ENCODE assay signal across 1 cellular context in the genomic region with DNA sequence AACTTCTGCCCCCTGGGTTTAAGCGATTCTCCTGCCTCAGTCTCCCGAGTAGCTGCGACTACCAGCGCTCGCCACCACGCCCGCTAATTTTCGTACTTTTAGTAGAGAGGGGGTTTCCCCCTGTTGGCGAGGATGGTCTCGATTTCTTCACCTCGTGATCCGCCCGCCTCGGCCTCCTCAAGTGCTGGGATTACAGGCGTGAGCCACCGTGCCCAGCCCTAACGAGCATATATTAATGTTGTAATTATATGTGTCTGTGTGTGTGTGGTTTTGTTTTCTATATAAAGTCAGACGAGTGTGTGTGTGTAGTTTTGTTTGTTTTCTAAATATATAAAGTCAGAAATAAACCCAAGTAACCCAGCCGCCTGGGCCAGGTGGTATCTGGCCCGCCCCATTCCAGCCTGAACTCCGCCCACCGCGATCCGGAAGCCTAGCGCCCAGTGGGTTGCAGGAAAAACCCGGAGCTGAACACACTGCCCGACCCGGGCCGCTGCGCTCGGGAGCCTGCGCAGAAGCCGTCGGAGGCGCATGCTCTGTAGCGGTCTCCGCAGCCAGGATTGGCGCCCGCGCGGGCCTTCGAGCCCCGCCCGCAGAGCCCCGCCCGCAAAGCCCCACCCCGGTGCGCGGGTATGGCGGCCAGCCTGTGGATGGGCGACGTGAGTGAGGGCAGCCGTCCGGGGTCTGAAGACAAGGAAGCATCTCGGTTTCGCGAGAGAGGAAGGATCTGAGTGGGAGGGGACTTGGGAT.
TF ChIP-seq lines count a peak whose summit lies in the region.

Gene TRNAU1AP (plus strand): TSS at position 604 of the 747 bp plus-strand sequence. CDS start 26 bp downstream, at position 630.

TF ChIP-seq in K562, 482 proteins besides CTCF, POLR2A, EP300 and RAD21 (continued from another document and continues in another):
- TF ChIP-seq, protein P1, sequence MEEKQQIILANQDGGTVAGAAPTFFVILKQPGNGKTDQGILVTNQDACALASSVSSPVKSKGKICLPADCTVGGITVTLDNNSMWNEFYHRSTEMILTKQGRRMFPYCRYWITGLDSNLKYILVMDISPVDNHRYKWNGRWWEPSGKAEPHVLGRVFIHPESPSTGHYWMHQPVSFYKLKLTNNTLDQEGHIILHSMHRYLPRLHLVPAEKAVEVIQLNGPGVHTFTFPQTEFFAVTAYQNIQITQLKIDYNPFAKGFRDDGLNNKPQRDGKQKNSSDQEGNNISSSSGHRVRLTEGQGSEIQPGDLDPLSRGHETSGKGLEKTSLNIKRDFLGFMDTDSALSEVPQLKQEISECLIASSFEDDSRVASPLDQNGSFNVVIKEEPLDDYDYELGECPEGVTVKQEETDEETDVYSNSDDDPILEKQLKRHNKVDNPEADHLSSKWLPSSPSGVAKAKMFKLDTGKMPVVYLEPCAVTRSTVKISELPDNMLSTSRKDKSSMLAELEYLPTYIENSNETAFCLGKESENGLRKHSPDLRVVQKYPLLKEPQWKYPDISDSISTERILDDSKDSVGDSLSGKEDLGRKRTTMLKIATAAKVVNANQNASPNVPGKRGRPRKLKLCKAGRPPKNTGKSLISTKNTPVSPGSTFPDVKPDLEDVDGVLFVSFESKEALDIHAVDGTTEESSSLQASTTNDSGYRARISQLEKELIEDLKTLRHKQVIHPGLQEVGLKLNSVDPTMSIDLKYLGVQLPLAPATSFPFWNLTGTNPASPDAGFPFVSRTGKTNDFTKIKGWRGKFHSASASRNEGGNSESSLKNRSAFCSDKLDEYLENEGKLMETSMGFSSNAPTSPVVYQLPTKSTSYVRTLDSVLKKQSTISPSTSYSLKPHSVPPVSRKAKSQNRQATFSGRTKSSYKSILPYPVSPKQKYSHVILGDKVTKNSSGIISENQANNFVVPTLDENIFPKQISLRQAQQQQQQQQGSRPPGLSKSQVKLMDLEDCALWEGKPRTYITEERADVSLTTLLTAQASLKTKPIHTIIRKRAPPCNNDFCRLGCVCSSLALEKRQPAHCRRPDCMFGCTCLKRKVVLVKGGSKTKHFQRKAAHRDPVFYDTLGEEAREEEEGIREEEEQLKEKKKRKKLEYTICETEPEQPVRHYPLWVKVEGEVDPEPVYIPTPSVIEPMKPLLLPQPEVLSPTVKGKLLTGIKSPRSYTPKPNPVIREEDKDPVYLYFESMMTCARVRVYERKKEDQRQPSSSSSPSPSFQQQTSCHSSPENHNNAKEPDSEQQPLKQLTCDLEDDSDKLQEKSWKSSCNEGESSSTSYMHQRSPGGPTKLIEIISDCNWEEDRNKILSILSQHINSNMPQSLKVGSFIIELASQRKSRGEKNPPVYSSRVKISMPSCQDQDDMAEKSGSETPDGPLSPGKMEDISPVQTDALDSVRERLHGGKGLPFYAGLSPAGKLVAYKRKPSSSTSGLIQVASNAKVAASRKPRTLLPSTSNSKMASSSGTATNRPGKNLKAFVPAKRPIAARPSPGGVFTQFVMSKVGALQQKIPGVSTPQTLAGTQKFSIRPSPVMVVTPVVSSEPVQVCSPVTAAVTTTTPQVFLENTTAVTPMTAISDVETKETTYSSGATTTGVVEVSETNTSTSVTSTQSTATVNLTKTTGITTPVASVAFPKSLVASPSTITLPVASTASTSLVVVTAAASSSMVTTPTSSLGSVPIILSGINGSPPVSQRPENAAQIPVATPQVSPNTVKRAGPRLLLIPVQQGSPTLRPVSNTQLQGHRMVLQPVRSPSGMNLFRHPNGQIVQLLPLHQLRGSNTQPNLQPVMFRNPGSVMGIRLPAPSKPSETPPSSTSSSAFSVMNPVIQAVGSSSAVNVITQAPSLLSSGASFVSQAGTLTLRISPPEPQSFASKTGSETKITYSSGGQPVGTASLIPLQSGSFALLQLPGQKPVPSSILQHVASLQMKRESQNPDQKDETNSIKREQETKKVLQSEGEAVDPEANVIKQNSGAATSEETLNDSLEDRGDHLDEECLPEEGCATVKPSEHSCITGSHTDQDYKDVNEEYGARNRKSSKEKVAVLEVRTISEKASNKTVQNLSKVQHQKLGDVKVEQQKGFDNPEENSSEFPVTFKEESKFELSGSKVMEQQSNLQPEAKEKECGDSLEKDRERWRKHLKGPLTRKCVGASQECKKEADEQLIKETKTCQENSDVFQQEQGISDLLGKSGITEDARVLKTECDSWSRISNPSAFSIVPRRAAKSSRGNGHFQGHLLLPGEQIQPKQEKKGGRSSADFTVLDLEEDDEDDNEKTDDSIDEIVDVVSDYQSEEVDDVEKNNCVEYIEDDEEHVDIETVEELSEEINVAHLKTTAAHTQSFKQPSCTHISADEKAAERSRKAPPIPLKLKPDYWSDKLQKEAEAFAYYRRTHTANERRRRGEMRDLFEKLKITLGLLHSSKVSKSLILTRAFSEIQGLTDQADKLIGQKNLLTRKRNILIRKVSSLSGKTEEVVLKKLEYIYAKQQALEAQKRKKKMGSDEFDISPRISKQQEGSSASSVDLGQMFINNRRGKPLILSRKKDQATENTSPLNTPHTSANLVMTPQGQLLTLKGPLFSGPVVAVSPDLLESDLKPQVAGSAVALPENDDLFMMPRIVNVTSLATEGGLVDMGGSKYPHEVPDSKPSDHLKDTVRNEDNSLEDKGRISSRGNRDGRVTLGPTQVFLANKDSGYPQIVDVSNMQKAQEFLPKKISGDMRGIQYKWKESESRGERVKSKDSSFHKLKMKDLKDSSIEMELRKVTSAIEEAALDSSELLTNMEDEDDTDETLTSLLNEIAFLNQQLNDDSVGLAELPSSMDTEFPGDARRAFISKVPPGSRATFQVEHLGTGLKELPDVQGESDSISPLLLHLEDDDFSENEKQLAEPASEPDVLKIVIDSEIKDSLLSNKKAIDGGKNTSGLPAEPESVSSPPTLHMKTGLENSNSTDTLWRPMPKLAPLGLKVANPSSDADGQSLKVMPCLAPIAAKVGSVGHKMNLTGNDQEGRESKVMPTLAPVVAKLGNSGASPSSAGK (IDR thresholded peaks at IDR 0.05): peak; percentile 97
- TF ChIP-seq NR2C2 (CRISPR knock-in tag; IDR thresholded peaks at IDR 0.05): no peak; the same call in 1 of the 2 replicates
- peak; percentile 65 for TF ChIP-seq NR2C2 (tag; IDR thresholded peaks at IDR 0.05)
- TF ChIP-seq ZNF165 (CRISPR knock-in tag; IDR thresholded peaks at IDR 0.05; ENCODE audit: borderline replicate concordance): no peak
- TF ChIP-seq RFX1 (IDR thresholded peaks at IDR 0.05): no peak
- TF ChIP-seq PATZ1 (CRISPR knock-in tag; IDR thresholded peaks at IDR 0.05; ENCODE audit: borderline replicate concordance): no peak
- TF ChIP-seq ESRRB (CRISPR knock-in tag; IDR thresholded peaks at IDR 0.05; ENCODE audit: borderline replicate concordance): peak; percentile 52; the same call in 1 of the 2 replicates
- no peak for TF ChIP-seq TGIF2 (CRISPR knock-in tag; IDR thresholded peaks at IDR 0.05)
- peak; percentile 88 for TF ChIP-seq ELF2 (CRISPR knock-in tag; IDR thresholded peaks at IDR 0.05)
- peak; percentile 41 for TF ChIP-seq KLF1 (tag; IDR thresholded peaks at IDR 0.05)
- TF ChIP-seq PCBP1 (IDR thresholded peaks at IDR 0.05; ENCODE audit: low read depth, low read length, poor library complexity, severe bottlenecking): peak; percentile 87
- no peak for TF ChIP-seq PHB2 (IDR thresholded peaks at IDR 0.05; ENCODE audit: low read depth)
- TF ChIP-seq ZNF780A (CRISPR knock-in tag; IDR thresholded peaks at IDR 0.05): no peak
- TF ChIP-seq, protein P2, sequence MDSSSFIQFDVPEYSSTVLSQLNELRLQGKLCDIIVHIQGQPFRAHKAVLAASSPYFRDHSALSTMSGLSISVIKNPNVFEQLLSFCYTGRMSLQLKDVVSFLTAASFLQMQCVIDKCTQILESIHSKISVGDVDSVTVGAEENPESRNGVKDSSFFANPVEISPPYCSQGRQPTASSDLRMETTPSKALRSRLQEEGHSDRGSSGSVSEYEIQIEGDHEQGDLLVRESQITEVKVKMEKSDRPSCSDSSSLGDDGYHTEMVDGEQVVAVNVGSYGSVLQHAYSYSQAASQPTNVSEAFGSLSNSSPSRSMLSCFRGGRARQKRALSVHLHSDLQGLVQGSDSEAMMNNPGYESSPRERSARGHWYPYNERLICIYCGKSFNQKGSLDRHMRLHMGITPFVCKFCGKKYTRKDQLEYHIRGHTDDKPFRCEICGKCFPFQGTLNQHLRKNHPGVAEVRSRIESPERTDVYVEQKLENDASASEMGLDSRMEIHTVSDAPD (CRISPR knock-in tag; IDR thresholded peaks at IDR 0.05): no peak
- TF ChIP-seq ZNF77 (CRISPR knock-in tag; IDR thresholded peaks at IDR 0.05): no peak
- TF ChIP-seq BHLHE40 (IDR thresholded peaks at IDR 0.05; ENCODE audit: low read length): no peak
- no peak for TF ChIP-seq KAT8 (IDR thresholded peaks at IDR 0.05; ENCODE audit: low read depth)
- peak; percentile 93 for TF ChIP-seq GATAD2A (IDR thresholded peaks at IDR 0.05)
- TF ChIP-seq ZNF217 (CRISPR knock-in tag; IDR thresholded peaks at IDR 0.05): no peak
- 0 out of 2 replicates have a peak, but pooled peaks have one; percentile 25 for TF ChIP-seq SREBF1 (IDR thresholded peaks at IDR 0.05; ENCODE audit: borderline replicate concordance, low read depth, low read length)
- peak; percentile 55 for TF ChIP-seq ATF1 (CRISPR knock-in tag; IDR thresholded peaks at IDR 0.05)
- peak; percentile 63 for TF ChIP-seq ATF1 (tag; IDR thresholded peaks at IDR 0.05)
- 0 out of 2 replicates have a peak, but pooled peaks have one; percentile 38 for TF ChIP-seq ZNF41 (CRISPR knock-in tag; conservative IDR thresholded peaks at IDR 0.05)
- no peak for TF ChIP-seq BRF1 (IDR thresholded peaks at IDR 0.05; ENCODE audit: borderline replicate concordance, extremely low read depth, insufficient read length)
- peak; percentile 90 for TF ChIP-seq HNRNPLL (IDR thresholded peaks at IDR 0.05; ENCODE audit: low read depth, low read length, poor library complexity, severe bottlenecking)
- peak; percentile 44; the same call in 1 of the 2 replicates for TF ChIP-seq KLF13 (tag; IDR thresholded peaks at IDR 0.05; ENCODE audit: borderline replicate concordance, low read depth)
- TF ChIP-seq, protein P3, sequence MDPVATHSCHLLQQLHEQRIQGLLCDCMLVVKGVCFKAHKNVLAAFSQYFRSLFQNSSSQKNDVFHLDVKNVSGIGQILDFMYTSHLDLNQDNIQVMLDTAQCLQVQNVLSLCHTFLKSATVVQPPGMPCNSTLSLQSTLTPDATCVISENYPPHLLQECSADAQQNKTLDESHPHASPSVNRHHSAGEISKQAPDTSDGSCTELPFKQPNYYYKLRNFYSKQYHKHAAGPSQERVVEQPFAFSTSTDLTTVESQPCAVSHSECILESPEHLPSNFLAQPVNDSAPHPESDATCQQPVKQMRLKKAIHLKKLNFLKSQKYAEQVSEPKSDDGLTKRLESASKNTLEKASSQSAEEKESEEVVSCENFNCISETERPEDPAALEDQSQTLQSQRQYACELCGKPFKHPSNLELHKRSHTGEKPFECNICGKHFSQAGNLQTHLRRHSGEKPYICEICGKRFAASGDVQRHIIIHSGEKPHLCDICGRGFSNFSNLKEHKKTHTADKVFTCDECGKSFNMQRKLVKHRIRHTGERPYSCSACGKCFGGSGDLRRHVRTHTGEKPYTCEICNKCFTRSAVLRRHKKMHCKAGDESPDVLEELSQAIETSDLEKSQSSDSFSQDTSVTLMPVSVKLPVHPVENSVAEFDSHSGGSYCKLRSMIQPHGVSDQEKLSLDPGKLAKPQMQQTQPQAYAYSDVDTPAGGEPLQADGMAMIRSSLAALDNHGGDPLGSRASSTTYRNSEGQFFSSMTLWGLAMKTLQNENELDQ (CRISPR knock-in tag; IDR thresholded peaks at IDR 0.05; ENCODE audit: borderline replicate concordance): peak; percentile 34; the same call in 1 of the 2 replicates
- TF ChIP-seq, protein P4, sequence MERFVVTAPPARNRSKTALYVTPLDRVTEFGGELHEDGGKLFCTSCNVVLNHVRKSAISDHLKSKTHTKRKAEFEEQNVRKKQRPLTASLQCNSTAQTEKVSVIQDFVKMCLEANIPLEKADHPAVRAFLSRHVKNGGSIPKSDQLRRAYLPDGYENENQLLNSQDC (CRISPR knock-in tag; IDR thresholded peaks at IDR 0.05): no peak
- no peak for TF ChIP-seq FOXK1 (CRISPR knock-in tag; IDR thresholded peaks at IDR 0.05; ENCODE audit: borderline replicate concordance)
- no peak for TF ChIP-seq ZSCAN32 (CRISPR knock-in tag; IDR thresholded peaks at IDR 0.05)
- no peak for TF ChIP-seq BRD4 (IDR thresholded peaks at IDR 0.05)
- no peak for TF ChIP-seq ZNF707 (CRISPR knock-in tag; conservative IDR thresholded peaks at IDR 0.05)
- 0 out of 2 replicates have a peak, but pooled peaks have one; percentile 16 for TF ChIP-seq ZEB2 (IDR thresholded peaks at IDR 0.05)
- no peak for TF ChIP-seq ZNF197 (CRISPR knock-in tag; IDR thresholded peaks at IDR 0.05; ENCODE audit: low read depth)
- TF ChIP-seq GTF2E2 (tag; IDR thresholded peaks at IDR 0.05): peak; percentile 69; the same call in 1 of the 2 replicates
- TF ChIP-seq BDP1 (IDR thresholded peaks at IDR 0.05; ENCODE audit: insufficient read depth, insufficient read length): no peak
- peak; percentile 71 for TF ChIP-seq LCOR (CRISPR knock-in tag; IDR thresholded peaks at IDR 0.05)
- TF ChIP-seq FOXJ3 (CRISPR knock-in tag; IDR thresholded peaks at IDR 0.05): no peak
- TF ChIP-seq PHF20 (IDR thresholded peaks at IDR 0.05; ENCODE audit: partially characterized antibody): peak; percentile 55
- no peak for TF ChIP-seq ZZZ3 (IDR thresholded peaks at IDR 0.05)
- TF ChIP-seq ZBTB12 (CRISPR knock-in tag; IDR thresholded peaks at IDR 0.05): no peak
- no peak for TF ChIP-seq ZNF696 (CRISPR knock-in tag; conservative IDR thresholded peaks at IDR 0.05)
- TF ChIP-seq SMARCA4 (IDR thresholded peaks at IDR 0.05): peak; percentile 61
- peak; percentile 50 for TF ChIP-seq HDAC3 (IDR thresholded peaks at IDR 0.05; ENCODE audit: borderline replicate concordance, partially characterized antibody)
- TF ChIP-seq ZNF263 (CRISPR knock-in tag; IDR thresholded peaks at IDR 0.05; ENCODE audit: borderline replicate concordance): peak; percentile 70; the same call in 1 of the 2 replicates
- peak; percentile 51; the same call in 1 of the 2 replicates for TF ChIP-seq NR2C1 (IDR thresholded peaks at IDR 0.05)
- peak; percentile 80 for TF ChIP-seq NR2C1 (tag; IDR thresholded peaks at IDR 0.05)
- TF ChIP-seq RBM39 (optimal IDR thresholded peaks at IDR 0.05; ENCODE audit: low read depth, low read length): no peak
